Comparison of ENCODE assay signal across 30 cellular contexts in the genomic region with DNA sequence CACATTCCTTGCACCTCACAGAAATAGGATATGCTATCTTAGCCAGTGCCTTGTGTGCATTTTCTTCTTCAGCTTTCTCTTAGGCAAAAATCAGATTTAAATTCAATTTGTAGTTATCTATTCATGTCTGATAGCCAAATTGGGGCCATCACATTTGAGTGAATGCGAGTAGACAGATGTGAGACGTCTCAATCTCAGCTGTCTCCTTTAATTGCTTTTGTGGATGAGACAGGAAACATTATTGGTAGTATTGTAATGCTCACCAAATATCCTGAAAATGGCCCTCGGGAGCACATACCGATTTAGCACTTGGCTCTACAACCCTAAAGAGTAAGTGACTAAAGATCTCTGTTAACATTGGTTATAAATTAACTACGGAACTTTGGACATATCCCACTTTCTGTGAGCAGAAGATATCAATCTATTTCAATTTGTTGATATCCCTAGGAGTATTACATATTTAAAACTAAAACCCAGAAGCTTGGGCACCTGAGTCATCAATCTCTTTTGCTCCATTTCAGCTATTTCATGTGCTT.
"Had no signal": no experiment of that assay in that cellular context is flagged by ENCODE, and none has a peak within 500 bp of the region (broad histone marks: within the 10 kb centered on the region; RNA-seq: fewer than 3 reads in every experiment).

No MANE protein-coding gene starts in this region.

- H3K4me3 Mint-ChIP-seq: immature natural killer cell; naive thymus-derived CD8-positive, alpha-beta T cell; nephron; neural progenitor cell; stimulated activated effector memory CD8-positive, alpha-beta T cell treated with anti-CD3 and anti-CD28 coated beads, Interleukin-12 subunit alpha, Interleukin-12 subunit beta, amount 100 ng/mL, for 72 hours; stimulated activated naive CD8-positive, alpha-beta T cell treated with anti-CD3 and anti-CD28 coated beads, Interleukin-15, Interleukin-2, amounts not matched to agents 100 ng/mL and 50 ng/mL, for 24 hours had no signal

- DNase-seq: head of caudate nucleus; hypothalamus; immature natural killer cell; kidney; left ventricle myocardium superior; lower lobe of right lung; mammary epithelial cell; mesenchymal stem cell; naive thymus-derived CD8-positive, alpha-beta T cell; occipital lobe; ovary; stimulated activated CD4-positive, alpha-beta T cell treated with anti-CD3 and anti-CD28 coated beads, Interleukin-12 subunit alpha, Interleukin-12 subunit beta, amount 100 ng/mL, for 4 hours; stimulated activated CD4-positive, alpha-beta T cell treated with anti-CD3 and anti-CD28 coated beads, Interleukin-4, amount 100 ng/mL, for 24 hours; stimulated activated naive CD4-positive, alpha-beta T cell; tibial artery; trophoblast cell; upper lobe of right lung had no signal

- H3K27ac ChIP-seq: lower lobe of right lung, neural progenitor cell, neutrophil, ovary, right atrium auricular region, skin epidermis, suprapubic skin, thoracic aorta, tibial artery, upper lobe of right lung had no signal

- H3K4me3 ChIP-seq: lower lobe of right lung, neural progenitor cell, ovary, right atrium auricular region, skin epidermis, suprapubic skin, thoracic aorta, tibial artery, upper lobe of right lung had no signal

- H3K36me3 ChIP-seq: lower lobe of right lung, neural progenitor cell, neutrophil, ovary, right atrium auricular region, suprapubic skin, thoracic aorta, tibial artery, upper lobe of right lung had no signal

- H3K9me3 ChIP-seq: lower lobe of right lung, neutrophil, ovary, right atrium auricular region, suprapubic skin, thoracic aorta, tibial artery, upper lobe of right lung had no signal

- H3K9me3 Mint-ChIP-seq: nephron; neural progenitor cell; stimulated activated effector memory CD8-positive, alpha-beta T cell treated with anti-CD3 and anti-CD28 coated beads, Interleukin-12 subunit alpha, Interleukin-12 subunit beta, amount 100 ng/mL, for 72 hours; stimulated activated naive CD8-positive, alpha-beta T cell treated with anti-CD3 and anti-CD28 coated beads, Interleukin-15, Interleukin-2, amounts not matched to agents 100 ng/mL and 50 ng/mL, for 24 hours had no signal

- H3K27ac Mint-ChIP-seq: immature natural killer cell; naive thymus-derived CD8-positive, alpha-beta T cell; nephron; neural progenitor cell; progenitor cell of endocrine pancreas; stimulated activated effector memory CD8-positive, alpha-beta T cell treated with anti-CD3 and anti-CD28 coated beads, Interleukin-12 subunit alpha, Interleukin-12 subunit beta, amount 100 ng/mL, for 72 hours; stimulated activated naive CD8-positive, alpha-beta T cell treated with anti-CD3 and anti-CD28 coated beads, Interleukin-15, Interleukin-2, amounts not matched to agents 100 ng/mL and 50 ng/mL, for 24 hours had no signal

- H3K4me1 Mint-ChIP-seq: immature natural killer cell; naive thymus-derived CD8-positive, alpha-beta T cell; nephron; neural progenitor cell; stimulated activated effector memory CD8-positive, alpha-beta T cell treated with anti-CD3 and anti-CD28 coated beads, Interleukin-12 subunit alpha, Interleukin-12 subunit beta, amount 100 ng/mL, for 72 hours had no signal

- H3K36me3 Mint-ChIP-seq: immature natural killer cell; naive thymus-derived CD8-positive, alpha-beta T cell; neural progenitor cell; stimulated activated effector memory CD8-positive, alpha-beta T cell treated with anti-CD3 and anti-CD28 coated beads, Interleukin-12 subunit alpha, Interleukin-12 subunit beta, amount 100 ng/mL, for 72 hours had no signal

- H3K27me3 Mint-ChIP-seq: progenitor cell of endocrine pancreas had no signal

- H3K4me1 ChIP-seq: lower lobe of right lung, neural progenitor cell, right atrium auricular region, suprapubic skin, tibial artery, upper lobe of right lung had no signal

- ATAC-seq: left ventricle myocardium superior; lower lobe of right lung; naive thymus-derived CD8-positive, alpha-beta T cell; sciatic nerve; stimulated activated effector memory CD8-positive, alpha-beta T cell treated with anti-CD3 and anti-CD28 coated beads, Interleukin-12 subunit alpha, Interleukin-12 subunit beta, amount 100 ng/mL, for 72 hours; upper lobe of right lung had no signal

- H3K4me2 ChIP-seq: neural progenitor cell had no signal

- H2AFZ ChIP-seq: neural progenitor cell had no signal

- H3K27me3 ChIP-seq: neural progenitor cell, neutrophil, ovary, right atrium auricular region, suprapubic skin, tibial artery, upper lobe of right lung had no signal

- FAIRE-seq: islet of Langerhans, kidney, urothelium cell line had no signal
